ENCODE assay signal across 8 cellular contexts in the genomic region with DNA sequence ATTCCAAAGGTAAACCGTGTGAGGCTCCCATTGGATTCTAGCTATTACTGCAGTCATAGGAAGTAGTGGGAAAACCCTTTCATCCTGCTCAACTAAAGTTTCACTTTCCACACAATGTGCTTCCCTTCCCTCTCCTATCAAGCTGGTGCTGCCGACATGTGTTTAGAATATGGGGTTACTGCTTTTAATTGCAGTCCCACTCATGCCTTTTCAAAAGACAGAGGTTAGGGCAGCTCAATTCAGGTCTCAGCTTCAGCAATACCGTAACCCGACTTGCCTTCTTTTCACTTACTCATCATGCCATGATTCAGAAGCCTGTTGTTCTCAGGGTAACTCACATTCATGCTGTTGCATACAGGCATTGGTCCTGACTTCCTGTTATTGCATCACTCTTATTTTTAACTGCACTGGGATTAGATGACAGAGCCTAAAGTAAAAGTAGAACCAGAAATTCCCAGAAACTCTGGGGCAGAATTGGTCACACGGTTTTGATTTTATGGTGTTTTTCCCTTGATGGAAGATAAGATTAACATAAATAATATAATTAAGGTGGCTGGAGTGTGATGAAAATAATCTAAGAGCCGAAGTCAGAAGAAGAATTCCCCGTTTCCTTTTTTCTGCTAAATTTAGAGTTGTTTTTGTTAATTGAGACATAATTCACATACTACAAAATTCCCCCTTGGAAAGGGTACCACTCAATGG. TPM values are rescaled to one million over a fixed set of nuclear protein-coding genes. Genes with fewer than 3 reads are reported as not detected.
DNase-seq lines count a peak whose midpoint lies in the region; ATAC-seq, FAIRE-seq and TF ChIP-seq lines count a peak whose summit lies in the region.

No MANE protein-coding gene starts in this region.

- TF ChIP-seq CTCF in A549 (IDR thresholded peaks at IDR 0.05) (no peak), esophagus squamous epithelium (IDR thresholded peaks at IDR 0.05) (no peak), parathyroid adenoma (IDR thresholded peaks at IDR 0.05) (no peak)

- H3K4me3 ChIP-seq in A549 (no peak overlapping the region), esophagus squamous epithelium (peak overlapping the region in 3 of 4 donors; percentile 14 to 55 (median 17)), parathyroid adenoma (ENCODE audit: low read depth, low read length) (no peak overlapping the region)

- no peaks in the 10 kb centered on the region for H3K9me3 Mint-ChIP-seq in T-helper 1 cell treated with Interleukin-12 subunit alpha and Interleukin-12 subunit beta and Interleukin-4 antibody, amounts not matched to agents 30 μg/mL and 1 μg/mL, for 36 hours

- no peaks in the 10 kb centered on the region for H3K27me3 Mint-ChIP-seq in T-helper 1 cell treated with Interleukin-12 subunit alpha and Interleukin-12 subunit beta and Interleukin-4 antibody, amounts not matched to agents 30 μg/mL and 1 μg/mL, for 36 hours (ENCODE audit: low read depth)

- 46% methylated on average over 7 of the region's 7 CpGs for WGBS in A549 (ENCODE audit: missing lambda C conversion rate)
- 15 to 20% methylated on average over 7 of the region's 7 CpGs for WGBS in esophagus squamous epithelium, 2 donors

- TF ChIP-seq EP300 in A549 (IDR thresholded peaks at IDR 0.05): 0 out of 5 replicates have a peak, but pooled peaks of 1 of the 2 experiments have one; percentile 31

- H3K4me2 ChIP-seq in A549: peak overlapping the region; percentile 55
- H3K4me2 ChIP-seq in parathyroid adenoma (ENCODE audit: low read length): no peak overlapping the region

- TF ChIP-seq RAD21 in A549 (conservative IDR thresholded peaks at IDR 0.05 in 1 of 2, IDR thresholded peaks at IDR 0.05 in 1 of 2): no peak

- H3K27me3 ChIP-seq in esophagus squamous epithelium: no peaks in the 10 kb centered on the region
- no peaks in the 10 kb centered on the region for H3K27me3 ChIP-seq in parathyroid adenoma (ENCODE audit: control insufficient read depth, insufficient read depth, low read length)

- ATAC-seq in A549: peak; percentile 82 to 86
- ATAC-seq in HG03108 (IDR thresholded peaks at IDR 0.05; ENCODE audit: unreplicated experiment): no peak

- H3K79me2 ChIP-seq in parathyroid adenoma: no peaks in the 10 kb centered on the region

- DNase-seq in A549 (ENCODE audit: low read depth in 1 of 2, low spot score in 1 of 2) (peak; percentile 53 to 82), H4 (ENCODE audit: low spot score) (peak; percentile 97), esophagus squamous epithelium (lab: John Stamatoyannopoulos, UW) (no peak), DMS114 treated with DMSO at 0.1 percent for 48 hours (lab: John Stamatoyannopoulos, UW; ENCODE audit: unreplicated experiment) (no peak), NCI-H2227 treated with DMSO at 0.1 percent for 48 hours (lab: John Stamatoyannopoulos, UW) (no peak)

- no peak overlapping the region for H2AFZ ChIP-seq in parathyroid adenoma

- no peaks in the 10 kb centered on the region for H3K36me3 Mint-ChIP-seq in T-helper 1 cell treated with Interleukin-12 subunit alpha and Interleukin-12 subunit beta and Interleukin-4 antibody, amounts not matched to agents 30 μg/mL and 1 μg/mL, for 36 hours (ENCODE audit: low read depth)

- peak; percentile 93 for FAIRE-seq in A549 (lab: Jason Lieb, UNC)

- peaks cover 41% of the 10 kb centered on the region for H3K4me1 Mint-ChIP-seq in T-helper 1 cell treated with Interleukin-12 subunit alpha and Interleukin-12 subunit beta and Interleukin-4 antibody, amounts not matched to agents 30 μg/mL and 1 μg/mL, for 36 hours (ENCODE audit: low read depth)

- peak overlapping the region; percentile 66 to 77 for H3K27ac ChIP-seq in A549
- peak overlapping the region; percentile 70 to 91 (median 80) for H3K27ac ChIP-seq in esophagus squamous epithelium
- peak overlapping the region; percentile 32 for H3K27ac ChIP-seq in parathyroid adenoma

- H3K36me3 ChIP-seq in esophagus squamous epithelium (no peaks in the 10 kb centered on the region), parathyroid adenoma (ENCODE audit: control insufficient read depth, insufficient read depth, low read length) (no peaks in the 10 kb centered on the region)

- H3K4me3 Mint-ChIP-seq in T-helper 1 cell treated with Interleukin-12 subunit alpha and Interleukin-12 subunit beta and Interleukin-4 antibody, amounts not matched to agents 30 μg/mL and 1 μg/mL, for 36 hours: peak overlapping the region; percentile 19

- CTCF ChIA-PET in A549 (lab: Yijun Ruan, JAX): interaction anchor here (0.6 to 1.6 kb wide), 10 partner anchors 12 to 188 kb away, joined by 3 to 5 read pairs (median 3); a partner anchor contains a TSS

- H3K9me3 ChIP-seq in A549 (no peaks in the 10 kb centered on the region), esophagus squamous epithelium (no peaks in the 10 kb centered on the region), parathyroid adenoma (ENCODE audit: control insufficient read depth, low read length) (no peaks in the 10 kb centered on the region)

- H3K4me1 ChIP-seq in A549 (peaks cover 34% of the 10 kb centered on the region), esophagus squamous epithelium (peaks cover 0 to 34% (median 31%) of the 10 kb centered on the region in 3 donors), parathyroid adenoma (no peaks in the 10 kb centered on the region)

- no peak for TF ChIP-seq POLR2A in A549 (IDR thresholded peaks at IDR 0.05; ENCODE audit: low read length)
- TF ChIP-seq POLR2A in esophagus squamous epithelium (IDR thresholded peaks at IDR 0.05): no peak

- H3K27ac Mint-ChIP-seq in T-helper 1 cell treated with Interleukin-12 subunit alpha and Interleukin-12 subunit beta and Interleukin-4 antibody, amounts not matched to agents 30 μg/mL and 1 μg/mL, for 36 hours: peak overlapping the region; percentile 55

- intact Hi-C loops in esophagus squamous epithelium (cut with DNase I): loop anchor here (10.0 kb wide), 1 partner anchor 55 kb away; a partner anchor contains a TSS

- H3K9ac ChIP-seq in parathyroid adenoma: no peak overlapping the region

- POLR2A ChIA-PET in A549 (lab: Yijun Ruan, JAX): interaction anchor here (1.1 kb wide), 1 partner anchor 59 kb away, joined by 4 read pairs; a partner anchor contains a TSS

TF ChIP-seq in A549, 52 proteins besides CTCF, POLR2A, EP300 and RAD21 (continues in another document):
- TF ChIP-seq, protein P1, sequence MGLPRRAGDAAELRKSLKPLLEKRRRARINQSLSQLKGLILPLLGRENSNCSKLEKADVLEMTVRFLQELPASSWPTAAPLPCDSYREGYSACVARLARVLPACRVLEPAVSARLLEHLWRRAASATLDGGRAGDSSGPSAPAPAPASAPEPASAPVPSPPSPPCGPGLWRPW (IDR thresholded peaks at IDR 0.05): peak; percentile 30; the same call in 1 of the 2 replicates
- TF ChIP-seq FOSL2 (IDR thresholded peaks at IDR 0.05) (0 out of 2 replicates have a peak, but pooled peaks have one; percentile 16), FOSL2 (CRISPR knock-in tag; IDR thresholded peaks at IDR 0.05) (peak; percentile 80), CHD2 (IDR thresholded peaks at IDR 0.05; ENCODE audit: low read length, partially characterized antibody) (no peak), BHLHE40 (IDR thresholded peaks at IDR 0.05; ENCODE audit: low read depth, low read length) (no peak), ZSCAN20 (CRISPR knock-in tag; IDR thresholded peaks at IDR 0.05) (0 out of 2 replicates have a peak, but pooled peaks have one; percentile 39), HOXA7 (CRISPR knock-in tag; IDR thresholded peaks at IDR 0.05) (no peak), NFE2L2 (conservative IDR thresholded peaks at IDR 0.05; ENCODE audit: low read length) (0 out of 2 replicates have a peak, but pooled peaks have one; percentile 6), MAZ (IDR thresholded peaks at IDR 0.05; ENCODE audit: borderline replicate concordance, low read depth, low read length) (no peak), ZC3H11A (IDR thresholded peaks at IDR 0.05) (no peak)
- TF ChIP-seq, protein P2, sequence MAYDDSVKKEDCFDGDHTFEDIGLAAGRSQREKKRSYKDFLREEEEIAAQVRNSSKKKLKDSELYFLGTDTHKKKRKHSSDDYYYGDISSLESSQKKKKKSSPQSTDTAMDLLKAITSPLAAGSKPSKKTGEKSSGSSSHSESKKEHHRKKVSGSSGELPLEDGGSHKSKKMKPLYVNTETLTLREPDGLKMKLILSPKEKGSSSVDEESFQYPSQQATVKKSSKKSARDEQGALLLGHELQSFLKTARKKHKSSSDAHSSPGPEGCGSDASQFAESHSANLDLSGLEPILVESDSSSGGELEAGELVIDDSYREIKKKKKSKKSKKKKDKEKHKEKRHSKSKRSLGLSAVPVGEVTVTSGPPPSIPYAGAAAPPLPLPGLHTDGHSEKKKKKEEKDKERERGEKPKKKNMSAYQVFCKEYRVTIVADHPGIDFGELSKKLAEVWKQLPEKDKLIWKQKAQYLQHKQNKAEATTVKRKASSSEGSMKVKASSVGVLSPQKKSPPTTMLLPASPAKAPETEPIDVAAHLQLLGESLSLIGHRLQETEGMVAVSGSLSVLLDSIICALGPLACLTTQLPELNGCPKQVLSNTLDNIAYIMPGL (CRISPR knock-in tag; IDR thresholded peaks at IDR 0.05; ENCODE audit: borderline replicate concordance): no peak

RNA-seq across cellular contexts. Expression of a gene that starts 45.7 kb away (rescaled TPM):
- polyA plus RNA-seq in A549 (2011; rRNA removed): 0.06 TPM in 1 of 2 replicates, not detected in the other
- polyA plus RNA-seq in A549 (2012; cell fraction: cytosol; rRNA removed): 0.21 and 0.34 TPM in 2 replicates
- 0.28 and 0.58 TPM in 2 replicates for polyA plus RNA-seq in A549 (2012; cell fraction: nucleus; rRNA removed)
- 0.29 to 0.63 TPM (median 0.45 TPM) in 3 replicates for polyA plus RNA-seq in A549 (2017; fragmentation: RNase III; extraction: RNeasy Plus Mini Kit Qiagen cat#74134 plus additional on column Dnase treatment)
- not detected in 2 replicates for polyA minus RNA-seq in A549 (2011; rRNA and poly(A)+ RNA removed)
- total RNA-seq in H4 (2014; rRNA removed; shearing (Covaris generic)): not detected in 2 replicates
- total RNA-seq in esophagus squamous epithelium: under 1 TPM; 0.15 to 0.95 (median 0.43) TPM

RNA-seq across cellular contexts. Expression of a gene that starts 52.6 kb away (rescaled TPM):
- polyA plus RNA-seq in A549 (2011; rRNA removed) (0.04 TPM in 1 of 2 replicates, not detected in the other), A549 (2017; fragmentation: RNase III; extraction: RNeasy Plus Mini Kit Qiagen cat#74134 plus additional on column Dnase treatment) (0.10 to 0.32 TPM (median 0.21 TPM) in 3 replicates)
- 0.03 TPM in 2 replicates for polyA plus RNA-seq in A549 (2012; cell fraction: cytosol; rRNA removed)
- 0.05 and 0.09 TPM in 2 replicates for polyA plus RNA-seq in A549 (2012; cell fraction: nucleus; rRNA removed)
- polyA minus RNA-seq in A549 (2011; rRNA and poly(A)+ RNA removed): not detected in 2 replicates
- not detected in 2 replicates for total RNA-seq in H4 (2014; rRNA removed; shearing (Covaris generic))
- 1 to 10 TPM in 1 of 4 donors, under 1 TPM in 3; 0.18 to 1.8 (median 0.19) TPM for total RNA-seq in esophagus squamous epithelium

RNA-seq across cellular contexts. Expression of a gene that starts 59.1 kb away (rescaled TPM):
- polyA plus RNA-seq in A549 (2011; rRNA removed): 26.5 and 29.5 TPM in 2 replicates
- 2.4 and 2.6 TPM in 2 replicates for polyA plus RNA-seq in A549 (2012; cell fraction: cytosol; rRNA removed)
- 4.2 and 8.5 TPM in 2 replicates for polyA plus RNA-seq in A549 (2012; cell fraction: nucleus; rRNA removed)
- polyA plus RNA-seq in A549 (2017; fragmentation: RNase III; extraction: RNeasy Plus Mini Kit Qiagen cat#74134 plus additional on column Dnase treatment): 12.2 to 13.2 TPM (median 13.0 TPM) in 3 replicates
- polyA minus RNA-seq in A549 (2011; rRNA and poly(A)+ RNA removed): 57.2 and 69.6 TPM in 2 replicates
- total RNA-seq in H4 (2014; rRNA removed; shearing (Covaris generic)): 16.8 and 17.2 TPM in 2 replicates
- 10 to 100 TPM in 3 of 4 donors, 1 to 10 TPM in 1; 7.6 to 43.1 (median 18.0) TPM for total RNA-seq in esophagus squamous epithelium

Comparison
In these comparisons a context has a peak if more than half of its experiments do, and no peak if none do; other contexts are left out.
1. DNase-seq: peak in A549 (2 of 2) and H4 (single experiment); none in esophagus squamous epithelium (single experiment), DMS114 treated with DMSO at 0.1 percent for 48 hours (single experiment) and NCI-H2227 treated with DMSO at 0.1 percent for 48 hours (single experiment).
2. H3K4me3 ChIP-seq: peak in esophagus squamous epithelium (3 of 4); none in A549 (single experiment) and parathyroid adenoma (single experiment).
3. Peak in every context shown above with its lines, with median percentiles within 50 percentile points of each other: H3K27ac ChIP-seq.